Comparison of ENCODE assay signal across 8 cellular contexts in genomic region chr5:151771259-151772028, GRCh38. TPM values are rescaled to one million over a fixed set of nuclear protein-coding genes. Genes with fewer than 3 reads are reported as not detected.
DNase-seq lines count a peak whose midpoint lies in the region; ATAC-seq and TF ChIP-seq lines count a peak whose summit lies in the region.

Gene G3BP1, plus strand, starts transcription at chr5:151771954. Its CDS starts 14,667 bp downstream, at chr5:151786621.

- H3K9me3 ChIP-seq in WERI-Rb-1 (ENCODE audit: severe bottlenecking) (no peaks in the 10 kb centered on the region), mammary epithelial cell (replicated peaks; ENCODE audit: insufficient read depth, low read length) (no peaks in the 10 kb centered on the region), iPS-18c (ENCODE audit: control insufficient read depth, insufficient read depth, low read length) (no peaks in the 10 kb centered on the region), skeletal muscle tissue (ENCODE audit: control insufficient read depth in 3 of 3, low read length in 3 of 3) (no peaks in the 10 kb centered on the region)

- H3K36me3 ChIP-seq in WERI-Rb-1 = peaks cover 9% of the 10 kb centered on the region
- H3K36me3 ChIP-seq in mammary epithelial cell (ENCODE audit: insufficient read depth, low read length) = no peaks in the 10 kb centered on the region
- H3K36me3 ChIP-seq in skeletal muscle tissue (ENCODE audit: control insufficient read depth in 3 of 3, insufficient read depth in 3 of 3, low read length in 3 of 3) = no peaks in the 10 kb centered on the region

- H3K79me2 ChIP-seq in mammary epithelial cell (ENCODE audit: insufficient read depth, low read length) = peaks cover 53% of the 10 kb centered on the region

- in situ Hi-C loops in mammary epithelial cell (cut with MboI; ENCODE audit: low sequenced_read_pairs in 2 of 2) = no loop called here

- intact Hi-C loops in mammary epithelial cell (cut with micrococcal nuclease) = loop anchor here (1.0 to 2.0 kb wide), 8 partner anchors 13 to 499 kb away; partner anchors contain the start of genes ATOX1 and SLC36A1

- H3K4me1 ChIP-seq in mammary epithelial cell (ENCODE audit: insufficient read depth, low read length) = peaks cover 26% of the 10 kb centered on the region
- peaks cover 19 to 34% (median 33%) of the 10 kb centered on the region in 3 donors for H3K4me1 ChIP-seq in skeletal muscle tissue (ENCODE audit: control insufficient read depth in 3 of 3, insufficient read depth in 3 of 3, low read length in 3 of 3)

- peak; percentile 99 for DNase-seq in AG08395 (ENCODE audit: low spot score)
- peak; percentile 100 for DNase-seq in NCI-H2227 (lab: John Stamatoyannopoulos, UW; ENCODE audit: unreplicated experiment)
- DNase-seq in WERI-Rb-1 = peak; percentile 100
- peak; percentile 100 for DNase-seq in mammary epithelial cell

- H3K4me2 ChIP-seq in mammary epithelial cell (ENCODE audit: insufficient read depth, low read depth, low read length) = peak within 1 kb of the TSS; percentile 100

- H3K9ac ChIP-seq in mammary epithelial cell (ENCODE audit: insufficient read depth, low read length) (peak within 1 kb of the TSS; percentile 97), skeletal muscle tissue (ENCODE audit: low read depth in 1 of 3, low read length in 3 of 3) (peak within 1 kb of the TSS; percentile 93 to 98 (median 95))

- CTCF ChIA-PET in mammary epithelial cell (lab: Charles Lee; ENCODE audit: low non-redundant PET) = interaction anchor here (0.6 to 0.7 kb wide), 5 partner anchors 30 to 387 kb away, joined by 3 to 6 read pairs (median 3); no protein-coding TSS in a partner anchor

- BruUV-seq in mammary epithelial cell (replicated peaks; lab: Mats Ljungman, UMichigan) = no TSS peak

- H3K27ac ChIP-seq in WERI-Rb-1 (peak within 1 kb of the TSS; percentile 96), mammary epithelial cell (ENCODE audit: insufficient read depth, low read depth, low read length) (peak within 1 kb of the TSS; percentile 84), skeletal muscle tissue (ENCODE audit: low read depth, low read length) (peak within 1 kb of the TSS; percentile 98)

- peak; percentile 89 for ATAC-seq in GM18873 (IDR thresholded peaks at IDR 0.05; ENCODE audit: low FRiP score, unreplicated experiment)
- ATAC-seq in HG03139 (IDR thresholded peaks at IDR 0.05; ENCODE audit: unreplicated experiment) = peak; percentile 79

- 0% methylated on average over 32 of the region's 49 CpGs for WGBS in mammary epithelial cell (ENCODE audit: low coverage, missing lambda C conversion rate)

- peaks cover 26% of the 10 kb centered on the region for H4K20me1 ChIP-seq in mammary epithelial cell (ENCODE audit: insufficient read depth, low read length)

- H3K4me3 ChIP-seq in WERI-Rb-1 (ENCODE audit: low read depth, low read length) = peak within 1 kb of the TSS; percentile 94
- peak within 1 kb of the TSS; percentile 63 to 93 (median 80) for H3K4me3 ChIP-seq in mammary epithelial cell (replicated peaks in 1 of 3; ENCODE audit: insufficient read depth in 1 of 3, low read depth in 2 of 3, low read length in 3 of 3)
- H3K4me3 ChIP-seq in iPS-18c (ENCODE audit: insufficient read depth, low read depth, low read length) = peak within 1 kb of the TSS; percentile 99
- peak within 1 kb of the TSS; percentile 90 to 95 (median 95) for H3K4me3 ChIP-seq in skeletal muscle tissue (ENCODE audit: low read length in 3 of 3)

- TF ChIP-seq CTCF in WERI-Rb-1 (IDR thresholded peaks at IDR 0.05; ENCODE audit: low read depth, low read length) (peak; percentile 41), mammary epithelial cell (conservative IDR thresholded peaks at IDR 0.05 in 1 of 2, IDR thresholded peaks at IDR 0.05 in 1 of 2; ENCODE audit: extremely low read depth in 1 of 2, insufficient read depth in 1 of 2, low read depth in 1 of 2, low read length in 2 of 2) (peak; percentile 36 to 77)

- dilution Hi-C loops in mammary epithelial cell (cut with HindIII; ENCODE audit: low sequenced_read_pairs) = no loop called here

- H2AFZ ChIP-seq in mammary epithelial cell (ENCODE audit: low read depth, low read length) = peak within 1 kb of the TSS; percentile 95

- no peaks in the 10 kb centered on the region for H3K27me3 ChIP-seq in WERI-Rb-1 (ENCODE audit: insufficient read depth, low read depth, severe bottlenecking)
- no peaks in the 10 kb centered on the region for H3K27me3 ChIP-seq in mammary epithelial cell (ENCODE audit: insufficient read depth, low read length)
- no peaks in the 10 kb centered on the region for H3K27me3 ChIP-seq in skeletal muscle tissue (ENCODE audit: control insufficient read depth in 3 of 3, insufficient read depth in 3 of 3, low read length in 3 of 3)

RNA-seq across cellular contexts. Expression of gene G3BP1, which starts in this region (rescaled TPM):
- 100 to 1,000 TPM; 193 to 252 TPM for total RNA-seq in mammary epithelial cell
- 82.5 TPM for polyA plus RNA-seq in mammary epithelial cell
- polyA minus RNA-seq in mammary epithelial cell = 346 TPM
- 109 TPM for total RNA-seq in skeletal muscle tissue

Comparison
In these comparisons a context has a peak if more than half of its experiments do, and no peak if none do; other contexts are left out.
1. Peak in every context shown above with its lines: DNase-seq, ATAC-seq, H3K4me3 ChIP-seq and H3K27ac ChIP-seq.